In the genomic region with DNA sequence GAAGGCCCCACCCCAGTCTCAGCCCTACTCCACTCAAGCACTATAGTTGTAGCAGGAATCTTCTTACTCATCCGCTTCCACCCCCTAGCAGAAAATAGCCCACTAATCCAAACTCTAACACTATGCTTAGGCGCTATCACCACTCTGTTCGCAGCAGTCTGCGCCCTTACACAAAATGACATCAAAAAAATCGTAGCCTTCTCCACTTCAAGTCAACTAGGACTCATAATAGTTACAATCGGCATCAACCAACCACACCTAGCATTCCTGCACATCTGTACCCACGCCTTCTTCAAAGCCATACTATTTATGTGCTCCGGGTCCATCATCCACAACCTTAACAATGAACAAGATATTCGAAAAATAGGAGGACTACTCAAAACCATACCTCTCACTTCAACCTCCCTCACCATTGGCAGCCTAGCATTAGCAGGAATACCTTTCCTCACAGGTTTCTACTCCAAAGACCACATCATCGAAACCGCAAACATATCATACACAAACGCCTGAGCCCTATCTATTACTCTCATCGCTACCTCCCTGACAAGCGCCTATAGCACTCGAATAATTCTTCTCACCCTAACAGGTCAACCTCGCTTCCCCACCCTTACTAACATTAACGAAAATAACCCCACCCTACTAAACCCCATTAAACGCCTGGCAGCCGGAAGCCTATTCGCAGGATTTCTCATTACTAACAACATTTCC, we compare ENCODE assay signal across 28 cellular contexts.
"Had no signal": no experiment of that assay in that cellular context is flagged by ENCODE, and none has a peak within 500 bp of the region (broad histone marks: within the 10 kb centered on the region; RNA-seq: fewer than 3 reads in every experiment).

No MANE protein-coding gene starts in this region.

- DNase-seq: natural killer cell; occipital lobe; ovary; posterior cingulate gyrus; psoas muscle; right cardiac atrium; spleen; stimulated activated CD4-positive, alpha-beta T cell treated with anti-CD3 and anti-CD28 coated beads, Interleukin-12 subunit alpha, Interleukin-12 subunit beta, amount 100 ng/mL, for 4 hours; stimulated activated CD4-positive, alpha-beta T cell treated with anti-CD3 and anti-CD28 coated beads, Interleukin-1b, Interleukin-23, amount 100 ng/mL, for 48 hours; stimulated activated CD4-positive, alpha-beta T cell treated with anti-CD3 and anti-CD28 coated beads, Interleukin-4, amount 100 ng/mL, for 1 hour; stimulated activated CD4-positive, alpha-beta T cell treated with anti-CD3 and anti-CD28 coated beads, Interleukin-4, amount 100 ng/mL, for 4 hours; stimulated activated CD8-positive, alpha-beta memory T cell treated with anti-CD3 and anti-CD28 coated beads, Interleukin-4, amount 100 ng/mL, for 48 hours; stimulated activated naive CD4-positive, alpha-beta T cell; stimulated activated naive CD8-positive, alpha-beta T cell treated with anti-CD3 and anti-CD28 coated beads, Interleukin-15, amount 100 ng/mL, for 72 hours; stimulated activated naive CD8-positive, alpha-beta T cell treated with anti-CD3 and anti-CD28 coated beads, Interleukin-15, Interleukin-2, amounts not matched to agents 100 U/mL and 50 U/mL, for 24 hours; substantia nigra; testis; tibial artery; transverse colon; upper lobe of right lung; uterus had no signal

- H3K4me2 ChIP-seq: neural progenitor cell, smooth muscle cell had no signal

- H3K36me3 ChIP-seq: neural progenitor cell, ovary, spleen, suprapubic skin, tibial artery, transverse colon, upper lobe of right lung, uterus had no signal

- H3K9ac ChIP-seq: neural progenitor cell, parathyroid adenoma had no signal

- H3K27me3 ChIP-seq: neural progenitor cell, ovary, spleen, suprapubic skin, testis, tibial artery, transverse colon, upper lobe of right lung, uterus had no signal

- H3K4me3 ChIP-seq: neural progenitor cell, ovary, psoas muscle, skin epidermis, smooth muscle cell, spleen, suprapubic skin, testis, tibial artery, transverse colon, upper lobe of right lung, uterus had no signal

- H3K9me3 ChIP-seq: ovary, psoas muscle, spleen, suprapubic skin, testis, tibial artery, transverse colon, upper lobe of right lung, uterus had no signal

- H3K4me1 ChIP-seq: neural progenitor cell, parathyroid adenoma, psoas muscle, spleen, suprapubic skin, testis, tibial artery, transverse colon, upper lobe of right lung, uterus had no signal

- H2AFZ ChIP-seq: neural progenitor cell, parathyroid adenoma had no signal

- H3K27ac ChIP-seq: neural progenitor cell, ovary, parathyroid adenoma, psoas muscle, skin epidermis, spleen, suprapubic skin, testis, tibial artery, transverse colon, upper lobe of right lung, uterus had no signal

- H3K79me2 ChIP-seq: parathyroid adenoma had no signal

- ATAC-seq: natural killer cell; psoas muscle; right cardiac atrium; sciatic nerve; stimulated activated memory B cell treated with anti-CD40 and anti-IgM and Interleukin-4, amounts not matched to agents 10 μg/mL and 1 μg/mL and 100 μg/mL, for 72 hours; stimulated activated naive CD8-positive, alpha-beta T cell treated with anti-CD3 and anti-CD28 coated beads, Interleukin-15, amount 100 ng/mL, for 72 hours; stimulated activated naive CD8-positive, alpha-beta T cell treated with anti-CD3 and anti-CD28 coated beads, Interleukin-15, Interleukin-2, amounts not matched to agents 100 U/mL and 50 U/mL, for 24 hours; upper lobe of right lung had no signal
